1 cellular context compared by ENCODE assay signal in the genomic region with DNA sequence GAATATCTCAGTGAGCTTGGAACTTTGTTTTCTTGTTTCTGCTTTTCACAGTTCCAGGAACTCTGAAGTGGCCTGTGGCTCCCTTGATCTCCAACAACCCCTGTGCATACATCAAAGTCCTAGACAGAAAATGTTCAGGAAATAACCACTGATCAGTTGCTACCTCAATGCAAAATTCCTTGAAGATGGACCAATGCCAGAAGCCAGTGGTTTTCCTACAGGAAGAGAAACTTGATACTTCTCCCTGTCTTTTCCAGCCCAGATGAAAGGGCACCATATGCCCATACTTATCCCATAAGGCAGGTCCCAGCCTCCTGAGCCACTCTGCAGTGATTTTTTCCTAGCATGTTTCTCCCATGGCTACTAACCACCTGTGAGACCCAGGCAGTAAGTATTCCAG.
TF ChIP-seq lines count a peak whose summit lies in the region.

No MANE protein-coding gene starts in this region.

TF ChIP-seq in SK-N-SH, 30 proteins besides CTCF, POLR2A, EP300 and RAD21 (continued from another document):
- TF ChIP-seq, protein P1, sequence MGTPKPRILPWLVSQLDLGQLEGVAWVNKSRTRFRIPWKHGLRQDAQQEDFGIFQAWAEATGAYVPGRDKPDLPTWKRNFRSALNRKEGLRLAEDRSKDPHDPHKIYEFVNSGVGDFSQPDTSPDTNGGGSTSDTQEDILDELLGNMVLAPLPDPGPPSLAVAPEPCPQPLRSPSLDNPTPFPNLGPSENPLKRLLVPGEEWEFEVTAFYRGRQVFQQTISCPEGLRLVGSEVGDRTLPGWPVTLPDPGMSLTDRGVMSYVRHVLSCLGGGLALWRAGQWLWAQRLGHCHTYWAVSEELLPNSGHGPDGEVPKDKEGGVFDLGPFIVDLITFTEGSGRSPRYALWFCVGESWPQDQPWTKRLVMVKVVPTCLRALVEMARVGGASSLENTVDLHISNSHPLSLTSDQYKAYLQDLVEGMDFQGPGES (IDR thresholded peaks at IDR 0.05; ENCODE audit: low read depth, low read length) = no peak
- TF ChIP-seq PBX3 (IDR thresholded peaks at IDR 0.05) (0 out of 2 replicates have a peak, but pooled peaks have one; percentile 14), MXI1 (IDR thresholded peaks at IDR 0.05; ENCODE audit: low read depth, low read length) (no peak), TAF1 (IDR thresholded peaks at IDR 0.05; ENCODE audit: borderline replicate concordance, low read depth, low read length) (no peak), GATA2 (CRISPR knock-in tag; IDR thresholded peaks at IDR 0.05) (no peak), SIN3A (IDR thresholded peaks at IDR 0.05; ENCODE audit: borderline replicate concordance, low read depth, low read length) (no peak), TEAD4 (IDR thresholded peaks at IDR 0.05; ENCODE audit: borderline replicate concordance, insufficient read depth) (no peak), TCF12 (IDR thresholded peaks at IDR 0.05) (peak; percentile 66), RCOR1 (IDR thresholded peaks at IDR 0.05; ENCODE audit: low read length) (no peak), ZBTB33 (IDR thresholded peaks at IDR 0.05; ENCODE audit: borderline replicate concordance, low read depth) (no peak), USF2 (IDR thresholded peaks at IDR 0.05; ENCODE audit: borderline replicate concordance, low read depth, low read length) (no peak), ELF1 (IDR thresholded peaks at IDR 0.05) (no peak), RFX5 (IDR thresholded peaks at IDR 0.05; ENCODE audit: low read length) (no peak), EZH2phosphoT487 (IDR thresholded peaks at IDR 0.05; ENCODE audit: borderline replicate concordance, low read depth) (no peak), YY1 (IDR thresholded peaks at IDR 0.05; ENCODE audit: low read depth) (no peak), USF1 (IDR thresholded peaks at IDR 0.05; ENCODE audit: borderline replicate concordance, low read depth) (no peak), JUND (IDR thresholded peaks at IDR 0.05) (no peak), NRF1 (IDR thresholded peaks at IDR 0.05; ENCODE audit: low read depth, low read length) (no peak)
- TF ChIP-seq, protein P2, sequence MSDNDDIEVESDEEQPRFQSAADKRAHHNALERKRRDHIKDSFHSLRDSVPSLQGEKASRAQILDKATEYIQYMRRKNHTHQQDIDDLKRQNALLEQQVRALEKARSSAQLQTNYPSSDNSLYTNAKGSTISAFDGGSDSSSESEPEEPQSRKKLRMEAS (IDR thresholded peaks at IDR 0.05; ENCODE audit: low read depth) = no peak
